In genomic region chr6:6557871-6558270, GRCh38 we compare ENCODE assay signal across 1 cellular context.
A peak's percentile ranks its signal among the peaks of the same experiment; 100 is the strongest.
TF ChIP-seq lines count a peak whose summit lies in the region.

No MANE protein-coding gene starts in this region.

TF ChIP-seq in K562, 482 proteins besides CTCF, POLR2A, EP300 and RAD21 (continued from another document):
- TF ChIP-seq CEBPG (CRISPR knock-in tag; IDR thresholded peaks at IDR 0.05) (no peak), CEBPG (tag; conservative IDR thresholded peaks at IDR 0.05 in 1 of 2, IDR thresholded peaks at IDR 0.05 in 1 of 2) (peak; percentile 37 to 87; a peak in 3 of 4 replicates), ZNF311 (CRISPR knock-in tag; IDR thresholded peaks at IDR 0.05) (no peak), ZNF644 (tag; IDR thresholded peaks at IDR 0.05; ENCODE audit: low read depth) (no peak), MCM5 (IDR thresholded peaks at IDR 0.05; ENCODE audit: low read depth) (no peak), ATF4 (CRISPR knock-in tag; IDR thresholded peaks at IDR 0.05) (peak; percentile 60; the same call in 1 of the 2 replicates), KAT2B (IDR thresholded peaks at IDR 0.05; ENCODE audit: low read depth, low read length) (no peak), VEZF1 (CRISPR knock-in tag; IDR thresholded peaks at IDR 0.05) (peak; percentile 38; the same call in 1 of the 2 replicates)
